8 cellular contexts compared by ENCODE assay signal in the genomic region with DNA sequence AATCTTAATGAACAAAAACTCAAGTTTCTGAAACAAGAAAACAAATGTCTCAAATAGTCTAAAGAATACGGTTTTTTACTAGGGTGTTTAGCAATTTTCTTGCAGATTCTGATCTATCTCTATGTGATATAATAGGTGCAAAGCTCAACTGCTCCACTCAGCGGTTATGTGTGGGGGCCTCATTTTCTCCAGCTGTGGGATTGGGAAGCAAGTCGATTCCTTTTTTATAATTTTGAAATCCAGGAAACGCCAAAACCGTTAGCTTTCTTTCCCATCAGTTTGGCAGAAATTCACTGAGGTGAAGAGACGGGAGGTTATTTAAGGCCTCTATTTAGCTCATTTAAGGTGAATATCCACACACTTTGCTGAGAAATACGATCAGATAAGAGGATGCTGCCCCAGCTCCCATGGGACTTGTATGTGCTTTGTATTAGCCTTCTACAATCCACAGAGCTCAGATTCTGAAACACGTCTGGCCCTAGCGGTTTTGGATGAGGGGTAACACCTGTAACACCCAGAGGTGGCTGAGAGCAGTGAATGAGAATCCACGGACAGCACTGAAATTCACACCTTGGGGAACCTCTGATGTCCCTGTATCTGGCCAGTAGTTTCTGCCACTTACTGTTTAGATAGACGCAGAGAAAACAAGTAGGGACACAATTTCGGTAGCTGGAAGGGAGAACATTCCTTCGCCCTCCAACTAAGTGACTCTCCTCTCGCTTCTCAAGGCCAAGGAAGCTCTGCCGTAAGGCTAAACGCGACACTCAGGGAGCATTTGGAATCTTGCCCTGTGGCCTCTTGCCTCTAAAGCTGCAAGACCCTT. TPM values are rescaled to one million over a fixed set of nuclear protein-coding genes. Genes with fewer than 3 reads are reported as not detected.
DNase-seq lines count a peak whose midpoint lies in the region; ATAC-seq and TF ChIP-seq lines count a peak whose summit lies in the region.

No MANE protein-coding gene starts in this region.

- H3K4me3 ChIP-seq in cardiac muscle cell (no peak overlapping the region), SJCRH30 (peak overlapping the region; percentile 15), hepatocyte (no peak overlapping the region), upper lobe of right lung (no peak overlapping the region)

- no peaks in the 10 kb centered on the region for H3K36me3 ChIP-seq in cardiac muscle cell
- no peaks in the 10 kb centered on the region for H3K36me3 ChIP-seq in SJCRH30
- no peaks in the 10 kb centered on the region for H3K36me3 ChIP-seq in hepatocyte (replicated peaks; ENCODE audit: insufficient read depth, low read depth)
- H3K36me3 ChIP-seq in upper lobe of right lung, result no peaks in the 10 kb centered on the region

- H3K27ac ChIP-seq in cardiac muscle cell (peak overlapping the region; percentile 10), SJCRH30 (no peak overlapping the region), hepatocyte (peak overlapping the region; percentile 97), upper lobe of right lung (peak overlapping the region; percentile 25)

- H4K20me1 ChIP-seq in hepatocyte (ENCODE audit: insufficient read depth, poor library complexity, severe bottlenecking), result no peaks in the 10 kb centered on the region

- intact Hi-C loops in cardiac septum (cut with DNase I), result no loop called here
- intact Hi-C loops in upper lobe of right lung (cut with DNase I), result no loop called here

- H3K9me2 ChIP-seq in hepatocyte (replicated peaks; ENCODE audit: insufficient read depth), result no peaks in the 10 kb centered on the region

- ATAC-seq in upper lobe of right lung, result no peak

- TF ChIP-seq CTCF in cardiac muscle cell (IDR thresholded peaks at IDR 0.05; ENCODE audit: low read depth, low read length), result peak; percentile 70
- peak; percentile 76 for TF ChIP-seq CTCF in hepatocyte (IDR thresholded peaks at IDR 0.05; ENCODE audit: poor library complexity)
- peak; percentile 41 for TF ChIP-seq CTCF in upper lobe of right lung (IDR thresholded peaks at IDR 0.05)

- no peak overlapping the region for H2AFZ ChIP-seq in hepatocyte

- H3K27me3 ChIP-seq in cardiac muscle cell, result no peaks in the 10 kb centered on the region
- no peaks in the 10 kb centered on the region for H3K27me3 ChIP-seq in SJCRH30
- H3K27me3 ChIP-seq in hepatocyte, result no peaks in the 10 kb centered on the region
- no peaks in the 10 kb centered on the region for H3K27me3 ChIP-seq in upper lobe of right lung

- H3K4me2 ChIP-seq in hepatocyte, result peak overlapping the region; percentile 10

- peaks cover 15% of the 10 kb centered on the region for H3K4me1 ChIP-seq in cardiac muscle cell (ENCODE audit: low read depth)
- H3K4me1 ChIP-seq in SJCRH30, result peaks cover 28% of the 10 kb centered on the region
- H3K4me1 ChIP-seq in hepatocyte (ENCODE audit: insufficient read depth), result peaks cover 37% of the 10 kb centered on the region
- H3K4me1 ChIP-seq in upper lobe of right lung, result peaks cover 22% of the 10 kb centered on the region

- H3K9me3 ChIP-seq in cardiac muscle cell (ENCODE audit: low read depth), result no peaks in the 10 kb centered on the region
- H3K9me3 ChIP-seq in SJCRH30 (replicated peaks), result no peaks in the 10 kb centered on the region
- H3K9me3 ChIP-seq in hepatocyte (ENCODE audit: low read depth), result no peaks in the 10 kb centered on the region
- no peaks in the 10 kb centered on the region for H3K9me3 ChIP-seq in upper lobe of right lung

- peak in 1 of 2 donors; percentile 88 for DNase-seq in cardiac muscle cell (ENCODE audit: low read depth in 1 of 2, low spot score in 1 of 2)
- no peak for DNase-seq in cardiac septum (ENCODE audit: low spot score)
- DNase-seq in SJCRH30, result peak; percentile 74 to 81
- peak; percentile 73 for DNase-seq in hepatocyte (ENCODE audit: low spot score)
- no peak for DNase-seq in upper lobe of right lung
- no peak for DNase-seq in activated CD4-positive, alpha-beta T cell treated with anti-CD3 and anti-CD28 coated beads, Interleukin-2, amount 50 U/mL, for 48 hours
- no peak for DNase-seq in NCI-H1436 treated with DMSO at 0.1 percent for 48 hours (lab: John Stamatoyannopoulos, UW)
- DNase-seq in foreskin melanocyte, result no peak

- WGBS in hepatocyte (ENCODE audit: low lambda C conversion rate, missing lambda C conversion rate), result 56% methylated on average over 17 of the region's 17 CpGs

- no peaks in the 10 kb centered on the region for H3K79me2 ChIP-seq in hepatocyte

RNA-seq across cellular contexts. Expression of a gene that starts 6.6 kb away (rescaled TPM):
- total RNA-seq in cardiac muscle cell (16.1 and 23.6 TPM in 2 replicates), cardiac septum (3.0 TPM), hepatocyte (5.6 and 12.5 TPM in 2 replicates), upper lobe of right lung (4.3 TPM)
- polyA plus RNA-seq in cardiac muscle cell (26.1 and 31.8 TPM in 2 replicates), hepatocyte (18.0 and 21.6 TPM in 2 replicates)
- 5.3 and 5.8 TPM in 2 replicates for total RNA-seq in SJCRH30 (2014; rRNA removed; shearing (Covaris generic))

RNA-seq across cellular contexts. Expression of a gene that starts 56.9 kb away (rescaled TPM):
- total RNA-seq in cardiac muscle cell (15.5 and 20.0 TPM in 2 replicates), cardiac septum (3.7 TPM), hepatocyte (38.5 and 41.0 TPM in 2 replicates), upper lobe of right lung (43.2 TPM)
- polyA plus RNA-seq in cardiac muscle cell (10.2 and 20.4 TPM in 2 replicates), hepatocyte (14.6 and 16.1 TPM in 2 replicates)
- total RNA-seq in SJCRH30 (2014; rRNA removed; shearing (Covaris generic)), result 2.3 and 2.8 TPM in 2 replicates

Comparison
In these comparisons a context has a peak if more than half of its experiments do, and no peak if none do; other contexts are left out.
1. DNase-seq: peak in SJCRH30 (2 of 2) and hepatocyte (single experiment); none in cardiac septum (single experiment), upper lobe of right lung (single experiment), activated CD4-positive, alpha-beta T cell treated with anti-CD3 and anti-CD28 coated beads, Interleukin-2, amount 50 U/mL, for 48 hours (0 of 2), NCI-H1436 treated with DMSO at 0.1 percent for 48 hours (single experiment) and foreskin melanocyte (single experiment).
2. Peak in every context shown above with its lines, with median percentiles within 50 percentile points of each other: CTCF ChIP-seq.